Comparison of ENCODE assay signal across 23 cellular contexts in genomic region chr6:160967351-160967750, GRCh38.
"Had no signal": no experiment of that assay in that cellular context is flagged by ENCODE, and none has a peak within 500 bp of the region (broad histone marks: within the 10 kb centered on the region; RNA-seq: fewer than 3 reads in every experiment).

No MANE protein-coding gene starts in this region.

- ATAC-seq: foreskin keratinocyte; left lung; lower lobe of right lung; naive thymus-derived CD8-positive, alpha-beta T cell; psoas muscle; right lobe of liver; stimulated activated naive B cell treated with anti-CD40 and anti-IgM and Interleukin-4, amounts not matched to agents 10 μg/mL and 1 μg/mL and 100 μg/mL, for 72 hours had no signal

- H3K27ac ChIP-seq: coronary artery, esophagus muscularis mucosa, foreskin keratinocyte, left lung, lower lobe of right lung, psoas muscle, right lobe of liver, thoracic aorta, upper lobe of left lung had no signal

- H3K9me3 ChIP-seq: esophagus muscularis mucosa, left lung, lower lobe of right lung, psoas muscle, right lobe of liver, thoracic aorta, tibial nerve, upper lobe of left lung had no signal

- H3K4me3 ChIP-seq: coronary artery, esophagus muscularis mucosa, left lung, lower lobe of right lung, psoas muscle, right lobe of liver, thoracic aorta, tibial nerve, upper lobe of left lung had no signal

- DNase-seq: dermis blood vessel endothelial cell; effector memory CD4-positive, alpha-beta T cell; foreskin keratinocyte; glutamatergic neuron; kidney; left lung; lower lobe of right lung; naive thymus-derived CD8-positive, alpha-beta T cell; nephron progenitor cell; nucleus accumbens; psoas muscle; right lobe of liver; small intestine; stimulated activated CD4-positive, alpha-beta T cell treated with anti-CD3 and anti-CD28 coated beads, Interleukin-15, amount 100 ng/mL, for 24 hours; stimulated activated CD4-positive, alpha-beta T cell treated with anti-CD3 and anti-CD28 coated beads, Interleukin-2, amount 100 ng/mL, for 48 hours; stimulated activated naive B cell treated with anti-CD40 and anti-IgM and Interleukin-4, amounts not matched to agents 10 μg/mL and 1 μg/mL and 100 μg/mL, for 72 hours; upper lobe of left lung had no signal

- H3K36me3 ChIP-seq: esophagus muscularis mucosa, left lung, lower lobe of right lung, right lobe of liver, thoracic aorta, tibial nerve, upper lobe of left lung had no signal

- H3K27me3 ChIP-seq: esophagus muscularis mucosa, foreskin keratinocyte, left lung, right lobe of liver, tibial nerve, upper lobe of left lung had no signal

- FAIRE-seq: endothelial cell of umbilical vein, urothelium cell line had no signal

- H3K4me1 ChIP-seq: esophagus muscularis mucosa, left lung, lower lobe of right lung, psoas muscle, right lobe of liver, upper lobe of left lung had no signal
